ENCODE assay signal across 8 cellular contexts in the genomic region with DNA sequence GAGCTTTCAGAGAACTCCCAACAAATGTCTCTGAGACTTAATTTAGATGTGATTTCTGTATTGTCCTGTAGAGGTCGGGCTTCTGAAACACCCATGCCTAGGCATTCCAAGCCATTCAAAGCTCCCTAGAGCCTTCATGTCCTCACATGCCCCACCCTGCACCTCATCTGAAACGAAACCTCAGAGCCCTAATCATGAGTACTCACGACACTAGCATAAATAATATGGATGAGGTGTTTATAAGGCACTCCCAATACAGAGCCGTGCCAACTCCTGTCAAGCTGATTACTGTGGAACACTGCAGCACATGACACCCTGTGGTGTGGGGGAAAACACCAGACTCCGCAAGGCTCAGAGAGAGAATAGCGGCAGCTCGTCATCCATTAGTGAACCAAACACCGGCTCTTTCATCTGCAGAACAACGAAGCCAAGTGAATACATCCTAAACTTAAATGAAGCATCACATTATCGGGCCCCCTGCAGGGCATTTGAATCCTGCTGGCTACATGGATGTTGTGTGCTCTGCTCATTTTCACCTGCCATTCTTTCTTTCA.
A peak's percentile ranks its signal among the peaks of the same experiment; 100 is the strongest.
DNase-seq lines count a peak whose midpoint lies in the region; ATAC-seq, FAIRE-seq and TF ChIP-seq lines count a peak whose summit lies in the region.

No MANE protein-coding gene starts in this region.

- POLR2A ChIA-PET in K562 (lab: Yijun Ruan, JAX): interaction anchor here (0.8 to 1.4 kb wide), 4 partner anchors 8 to 54 kb away, joined by 3 to 5 read pairs (median 4); no protein-coding TSS in a partner anchor

- BruUV-seq in K562 (replicated peaks; lab: Mats Ljungman, UMichigan): no TSS peak

- no peaks in the 10 kb centered on the region for H3K79me2 ChIP-seq in K562 (ENCODE audit: control insufficient read depth, insufficient read depth, low read length)

- peak; percentile 66 for DNase-seq in Ammon's horn (ENCODE audit: low spot score)
- DNase-seq in NCI-H2196 treated with DMSO at 0.1 percent for 48 hours (lab: John Stamatoyannopoulos, UW; ENCODE audit: unreplicated experiment): peak; percentile 1
- peak; percentile 53 to 69 (median 60) for DNase-seq in K562 (ENCODE audit: extremely low read depth in 1 of 4, low spot score in 3 of 4)
- peak; percentile 61 for DNase-seq in islet precursor cell
- no peak for DNase-seq in thoracic aorta (ENCODE audit: low spot score)
- DNase-seq in GM19238 (ENCODE audit: insufficient read length, low spot score): no peak

- peak in 1 of 2 experiments; percentile 45; a peak in 3 of 4 replicates for TF ChIP-seq RAD21 in K562 (CRISPR knock-in tag; conservative IDR thresholded peaks at IDR 0.05 in 1 of 2, IDR thresholded peaks at IDR 0.05 in 1 of 2)

- H3K9me3 ChIP-seq in K562 (replicated peaks; ENCODE audit: control insufficient read depth, insufficient read depth, low read depth, low read length) (no peaks in the 10 kb centered on the region), thoracic aorta (no peaks in the 10 kb centered on the region)

- ATAC-seq in GM18511 (IDR thresholded peaks at IDR 0.05; ENCODE audit: unreplicated experiment) (peak; percentile 84), HG03159 (IDR thresholded peaks at IDR 0.05; ENCODE audit: unreplicated experiment) (peak; percentile 67), K562 (peak; percentile 93), thoracic aorta (ENCODE audit: insufficient number of reproducible peaks, low FRiP score, low read depth) (peak; percentile 22)

- intact Hi-C loops in K562 (cut with micrococcal nuclease): loop anchor here (5.0 kb wide), 2 partner anchors 81 to 354 kb away; no protein-coding TSS in a partner anchor

- H3K4me1 ChIP-seq in K562 (replicated peaks in 1 of 2; ENCODE audit: control insufficient read depth in 2 of 2, insufficient read depth in 2 of 2, low read length in 2 of 2) (no peaks in the 10 kb centered on the region), thoracic aorta (ENCODE audit: control insufficient read depth in 1 of 2, low read depth in 2 of 2) (peaks cover 13 to 29% of the 10 kb centered on the region in 2 donors)

- FAIRE-seq in K562 (lab: Jason Lieb, UNC): peak; percentile 82

- H3K27me3 ChIP-seq in K562 (ENCODE audit: control insufficient read depth in 2 of 2, insufficient read depth in 2 of 2, low read length in 2 of 2): peaks cover 0 to 9% of the 10 kb centered on the region in 2 experiments; a peak in 3 of 5 replicates
- no peaks in the 10 kb centered on the region for H3K27me3 ChIP-seq in thoracic aorta (replicated peaks; ENCODE audit: insufficient read depth)

- WGBS in K562 (ENCODE audit: insufficient coverage, low coverage, missing lambda C conversion rate): 5% methylated on average over 10 of the region's 10 CpGs

- no peaks in the 10 kb centered on the region for H3K9me1 ChIP-seq in K562 (ENCODE audit: control insufficient read depth, insufficient read depth, low read length)

- no peaks in the 10 kb centered on the region for H4K20me1 ChIP-seq in K562 (replicated peaks; ENCODE audit: control insufficient read depth, insufficient read depth, low read length)

- TF ChIP-seq CTCF in K562 (IDR thresholded peaks at IDR 0.05 in 2 of 3, conservative IDR thresholded peaks at IDR 0.05 in 1 of 3; ENCODE audit: insufficient read depth in 2 of 3, low read depth in 1 of 3, low read length in 3 of 3): peak; percentile 53 to 70 (median 66)
- peak; percentile 55 for TF ChIP-seq CTCF in thoracic aorta (IDR thresholded peaks at IDR 0.05)

- H3K27ac ChIP-seq in K562 (ENCODE audit: extremely low read depth, low read depth, low read length) (no peak overlapping the region), thoracic aorta (no peak overlapping the region)

- H2AFZ ChIP-seq in K562 (ENCODE audit: low read depth, low read length): no peak overlapping the region

- no peak overlapping the region for H3K9ac ChIP-seq in K562 (ENCODE audit: insufficient read depth in 1 of 2, low read depth in 2 of 2, low read length in 2 of 2)

- H3K4me2 ChIP-seq in K562 (ENCODE audit: insufficient read depth, low read length): no peak overlapping the region

- no peak for TF ChIP-seq EP300 in K562 (IDR thresholded peaks at IDR 0.05; ENCODE audit: low read length)

- no peaks in the 10 kb centered on the region for H3K36me3 ChIP-seq in K562 (ENCODE audit: control insufficient read depth, insufficient read depth, low read length)
- H3K36me3 ChIP-seq in thoracic aorta: no peaks in the 10 kb centered on the region

- CTCF ChIA-PET in K562 (lab: Yijun Ruan, JAX; ENCODE audit: low intra/inter-chr PET ratio): interaction anchor here (1.6 kb wide), 1 partner anchor 401 kb away, joined by 3 read pairs; no protein-coding TSS in a partner anchor

- in situ Hi-C loops in K562 (cut with MboI): no loop called here

- no peak for TF ChIP-seq POLR2A in K562 (conservative IDR thresholded peaks at IDR 0.05)

- no peak overlapping the region for H3K4me3 ChIP-seq in K562
- H3K4me3 ChIP-seq in thoracic aorta: no peak overlapping the region

TF ChIP-seq in K562, 482 proteins besides CTCF, POLR2A, EP300 and RAD21 (continues in another document):
- TF ChIP-seq MCM2 (IDR thresholded peaks at IDR 0.05; ENCODE audit: low read depth): no peak
- TF ChIP-seq BCOR (IDR thresholded peaks at IDR 0.05): no peak
- TF ChIP-seq, protein P1, sequence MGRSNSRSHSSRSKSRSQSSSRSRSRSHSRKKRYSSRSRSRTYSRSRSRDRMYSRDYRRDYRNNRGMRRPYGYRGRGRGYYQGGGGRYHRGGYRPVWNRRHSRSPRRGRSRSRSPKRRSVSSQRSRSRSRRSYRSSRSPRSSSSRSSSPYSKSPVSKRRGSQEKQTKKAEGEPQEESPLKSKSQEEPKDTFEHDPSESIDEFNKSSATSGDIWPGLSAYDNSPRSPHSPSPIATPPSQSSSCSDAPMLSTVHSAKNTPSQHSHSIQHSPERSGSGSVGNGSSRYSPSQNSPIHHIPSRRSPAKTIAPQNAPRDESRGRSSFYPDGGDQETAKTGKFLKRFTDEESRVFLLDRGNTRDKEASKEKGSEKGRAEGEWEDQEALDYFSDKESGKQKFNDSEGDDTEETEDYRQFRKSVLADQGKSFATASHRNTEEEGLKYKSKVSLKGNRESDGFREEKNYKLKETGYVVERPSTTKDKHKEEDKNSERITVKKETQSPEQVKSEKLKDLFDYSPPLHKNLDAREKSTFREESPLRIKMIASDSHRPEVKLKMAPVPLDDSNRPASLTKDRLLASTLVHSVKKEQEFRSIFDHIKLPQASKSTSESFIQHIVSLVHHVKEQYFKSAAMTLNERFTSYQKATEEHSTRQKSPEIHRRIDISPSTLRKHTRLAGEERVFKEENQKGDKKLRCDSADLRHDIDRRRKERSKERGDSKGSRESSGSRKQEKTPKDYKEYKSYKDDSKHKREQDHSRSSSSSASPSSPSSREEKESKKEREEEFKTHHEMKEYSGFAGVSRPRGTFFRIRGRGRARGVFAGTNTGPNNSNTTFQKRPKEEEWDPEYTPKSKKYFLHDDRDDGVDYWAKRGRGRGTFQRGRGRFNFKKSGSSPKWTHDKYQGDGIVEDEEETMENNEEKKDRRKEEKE (IDR thresholded peaks at IDR 0.05; ENCODE audit: borderline replicate concordance in 1 of 2, control insufficient read depth in 1 of 2, low read depth in 2 of 2, low read length in 1 of 2): no peak
- peak; percentile 40; the same call in 1 of the 2 replicates for TF ChIP-seq TEAD4 (IDR thresholded peaks at IDR 0.05; ENCODE audit: low read length)
- TF ChIP-seq TEAD4 (CRISPR knock-in tag; IDR thresholded peaks at IDR 0.05; ENCODE audit: borderline replicate concordance): no peak
- no peak for TF ChIP-seq PURB (CRISPR knock-in tag; IDR thresholded peaks at IDR 0.05; ENCODE audit: low read depth)
- TF ChIP-seq HNRNPK (IDR thresholded peaks at IDR 0.05; ENCODE audit: low read depth, low read length, poor library complexity, severe bottlenecking): no peak
- TF ChIP-seq, protein P2, sequence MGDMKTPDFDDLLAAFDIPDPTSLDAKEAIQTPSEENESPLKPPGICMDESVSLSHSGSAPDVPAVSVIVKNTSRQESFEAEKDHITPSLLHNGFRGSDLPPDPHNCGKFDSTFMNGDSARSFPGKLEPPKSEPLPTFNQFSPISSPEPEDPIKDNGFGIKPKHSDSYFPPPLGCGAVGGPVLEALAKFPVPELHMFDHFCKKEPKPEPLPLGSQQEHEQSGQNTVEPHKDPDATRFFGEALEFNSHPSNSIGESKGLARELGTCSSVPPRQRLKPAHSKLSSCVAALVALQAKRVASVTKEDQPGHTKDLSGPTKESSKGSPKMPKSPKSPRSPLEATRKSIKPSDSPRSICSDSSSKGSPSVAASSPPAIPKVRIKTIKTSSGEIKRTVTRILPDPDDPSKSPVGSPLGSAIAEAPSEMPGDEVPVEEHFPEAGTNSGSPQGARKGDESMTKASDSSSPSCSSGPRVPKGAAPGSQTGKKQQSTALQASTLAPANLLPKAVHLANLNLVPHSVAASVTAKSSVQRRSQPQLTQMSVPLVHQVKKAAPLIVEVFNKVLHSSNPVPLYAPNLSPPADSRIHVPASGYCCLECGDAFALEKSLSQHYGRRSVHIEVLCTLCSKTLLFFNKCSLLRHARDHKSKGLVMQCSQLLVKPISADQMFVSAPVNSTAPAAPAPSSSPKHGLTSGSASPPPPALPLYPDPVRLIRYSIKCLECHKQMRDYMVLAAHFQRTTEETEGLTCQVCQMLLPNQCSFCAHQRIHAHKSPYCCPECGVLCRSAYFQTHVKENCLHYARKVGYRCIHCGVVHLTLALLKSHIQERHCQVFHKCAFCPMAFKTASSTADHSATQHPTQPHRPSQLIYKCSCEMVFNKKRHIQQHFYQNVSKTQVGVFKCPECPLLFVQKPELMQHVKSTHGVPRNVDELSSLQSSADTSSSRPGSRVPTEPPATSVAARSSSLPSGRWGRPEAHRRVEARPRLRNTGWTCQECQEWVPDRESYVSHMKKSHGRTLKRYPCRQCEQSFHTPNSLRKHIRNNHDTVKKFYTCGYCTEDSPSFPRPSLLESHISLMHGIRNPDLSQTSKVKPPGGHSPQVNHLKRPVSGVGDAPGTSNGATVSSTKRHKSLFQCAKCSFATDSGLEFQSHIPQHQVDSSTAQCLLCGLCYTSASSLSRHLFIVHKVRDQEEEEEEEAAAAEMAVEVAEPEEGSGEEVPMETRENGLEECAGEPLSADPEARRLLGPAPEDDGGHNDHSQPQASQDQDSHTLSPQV (IDR thresholded peaks at IDR 0.05): no peak

Comparison
In these comparisons a context has a peak if more than half of its experiments do, and no peak if none do; other contexts are left out.
1. DNase-seq: peak in Ammon's horn (single experiment), NCI-H2196 treated with DMSO at 0.1 percent for 48 hours (single experiment), K562 (4 of 4) and islet precursor cell (single experiment); none in thoracic aorta (single experiment) and GM19238 (single experiment).
2. ATAC-seq: peak in every context shown above with its lines; median percentile 93 in K562; 84 in GM18511; 67 in HG03159; 22 in thoracic aorta.